29 cellular contexts compared by ENCODE assay signal in the genomic region with DNA sequence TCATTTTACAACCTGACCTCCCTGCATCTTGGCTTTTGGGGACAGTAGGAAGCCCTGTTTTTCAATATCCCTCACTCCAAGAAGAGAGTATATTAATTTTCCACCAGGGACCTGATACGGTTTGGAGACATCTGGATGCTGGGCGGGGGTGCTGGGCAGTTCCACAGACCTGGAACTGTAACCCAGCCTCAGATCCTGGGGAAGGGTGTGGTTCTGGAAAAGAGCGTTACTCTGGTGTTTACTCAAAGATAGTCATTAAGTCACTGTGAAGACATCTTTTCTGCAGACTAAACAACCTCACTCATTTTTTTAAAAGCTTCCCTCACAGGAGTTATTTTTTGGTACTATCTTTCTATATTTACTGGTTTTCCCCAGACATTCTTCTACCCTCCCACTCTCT.
DNase-seq lines count a peak whose midpoint lies in the region; ATAC-seq and TF ChIP-seq lines count a peak whose summit lies in the region.
"Had no signal": no experiment of that assay in that cellular context is flagged by ENCODE, and none has a peak within 500 bp of the region (broad histone marks: within the 10 kb centered on the region; RNA-seq: fewer than 3 reads in every experiment).

No MANE protein-coding gene starts in this region.

- H3K27me3 Mint-ChIP-seq in activated naive CD4-positive, alpha-beta T cell treated with anti-CD3 and anti-CD28 coated beads, Interleukin-2, amount 50 U/mL, for 24 hours: no peaks in the 10 kb centered on the region
- no peaks in the 10 kb centered on the region for H3K27me3 Mint-ChIP-seq in activated naive CD4-positive, alpha-beta T cell treated with anti-CD3 and anti-CD28 coated beads, Interleukin-2, amount 10 ng/mL, durations not matched to agents 7 days and 5 days
- no peaks in the 10 kb centered on the region for H3K27me3 Mint-ChIP-seq in activated T-helper 1 cell treated with anti-CD3 and anti-CD28 coated beads, Interleukin-12 subunit alpha, Interleukin-12 subunit beta, Interleukin-2, Interleukin-4 antibody, amounts not matched to agents 30 ng/mL and 10 ng/mL and 1 ng/mL, durations not matched to agents 14 hours and 24 hours and 36 hours (ENCODE audit: insufficient read depth)
- H3K27me3 Mint-ChIP-seq: activated CD4-positive, alpha-beta memory T cell treated with anti-CD3 and anti-CD28 coated beads, Interleukin-2, amount 10 ng/mL, durations not matched to agents 7 days and 5 days had no signal

- H3K27me3 ChIP-seq in subcutaneous abdominal adipose tissue (ENCODE audit: control insufficient read depth in 5 of 5, insufficient read depth in 4 of 5, low read length in 5 of 5): no peaks in the 10 kb centered on the region
- H3K27me3 ChIP-seq: BLaER1 treated with 17β-estradiol and CSF1 and Interleukin-3, amounts not matched to agents 10 nM and 100 nM; pancreas had no signal

- intact Hi-C loops in activated T-helper 1 cell treated with anti-CD3 and anti-CD28 coated beads, Interleukin-12 subunit alpha, Interleukin-12 subunit beta, Interleukin-2, Interleukin-4 antibody, amounts not matched to agents 30 ng/mL and 10 ng/mL and 1 ng/mL, durations not matched to agents 14 hours and 24 hours and 36 hours (cut with micrococcal nuclease): no loop called here

- peaks cover 25% of the 10 kb centered on the region for H3K36me3 Mint-ChIP-seq in activated naive CD4-positive, alpha-beta T cell treated with anti-CD3 and anti-CD28 coated beads, Interleukin-2, amount 50 U/mL, for 24 hours
- H3K36me3 Mint-ChIP-seq in activated naive CD4-positive, alpha-beta T cell treated with anti-CD3 and anti-CD28 coated beads, Interleukin-2, amount 10 ng/mL, durations not matched to agents 7 days and 5 days: peaks cover 69% of the 10 kb centered on the region
- H3K36me3 Mint-ChIP-seq in activated T-helper 1 cell treated with anti-CD3 and anti-CD28 coated beads, Interleukin-12 subunit alpha, Interleukin-12 subunit beta, Interleukin-2, Interleukin-4 antibody, amounts not matched to agents 30 ng/mL and 10 ng/mL and 1 ng/mL, durations not matched to agents 14 hours and 24 hours and 36 hours (ENCODE audit: low read depth): peaks cover 78% of the 10 kb centered on the region

- peaks cover 12 to 77% (median 42%) of the 10 kb centered on the region in 5 donors for H3K36me3 ChIP-seq in subcutaneous abdominal adipose tissue (ENCODE audit: control insufficient read depth in 5 of 5, insufficient read depth in 5 of 5, low read length in 5 of 5)
- H3K36me3 ChIP-seq: left ventricle myocardium inferior, pancreas had no signal

- peaks cover 0 to 13% (median 6%) of the 10 kb centered on the region in 5 donors for H3K4me1 ChIP-seq in subcutaneous abdominal adipose tissue (ENCODE audit: control insufficient read depth in 5 of 5, insufficient read depth in 5 of 5, low read length in 5 of 5)
- H3K4me1 ChIP-seq: left ventricle myocardium inferior, pancreas had no signal

- H3K27ac Mint-ChIP-seq in activated naive CD4-positive, alpha-beta T cell treated with anti-CD3 and anti-CD28 coated beads, Interleukin-2, amount 50 U/mL, for 24 hours: peak overlapping the region; percentile 59
- H3K27ac Mint-ChIP-seq in activated naive CD4-positive, alpha-beta T cell treated with anti-CD3 and anti-CD28 coated beads, Interleukin-2, amount 10 ng/mL, durations not matched to agents 7 days and 5 days: no peak overlapping the region
- H3K27ac Mint-ChIP-seq in activated T-helper 1 cell treated with anti-CD3 and anti-CD28 coated beads, Interleukin-12 subunit alpha, Interleukin-12 subunit beta, Interleukin-2, Interleukin-4 antibody, amounts not matched to agents 30 ng/mL and 10 ng/mL and 1 ng/mL, durations not matched to agents 14 hours and 24 hours and 36 hours: peak overlapping the region; percentile 59
- H3K27ac Mint-ChIP-seq: activated CD4-positive, alpha-beta memory T cell treated with anti-CD3 and anti-CD28 coated beads, Interleukin-2, amount 10 ng/mL, durations not matched to agents 7 days and 5 days; H9; nephron progenitor cell had no signal

- DNase-seq in activated naive CD4-positive, alpha-beta T cell treated with anti-CD3 and anti-CD28 coated beads, Interleukin-2, amount 10 ng/mL, durations not matched to agents 7 days and 5 days: no peak
- DNase-seq in activated T-helper 1 cell treated with anti-CD3 and anti-CD28 coated beads, Interleukin-12 subunit alpha, Interleukin-12 subunit beta, Interleukin-2, Interleukin-4 antibody, amounts not matched to agents 30 ng/mL and 10 ng/mL and 1 ng/mL, durations not matched to agents 14 hours and 24 hours and 36 hours (ENCODE audit: low spot score): no peak
- DNase-seq in fibroblast of villous mesenchyme (ENCODE audit: low read depth) (peak; percentile 72), AG08395 (ENCODE audit: low spot score) (no peak), retina (no peak)
- DNase-seq: activated CD4-positive, alpha-beta memory T cell treated with anti-CD3 and anti-CD28 coated beads, Interleukin-2, amount 10 ng/mL, durations not matched to agents 7 days and 5 days; activated CD4-positive, CD25-positive, alpha-beta regulatory T cell treated with anti-CD3 and anti-CD28 coated beads, Interleukin-2, amount 50 U/mL, for 72 hours; activated naive CD4-positive, alpha-beta T cell treated with Interleukin-2 at 50 U/mL for 16 hours; activated T-cell treated with anti-CD3 and anti-CD28 coated beads, Interleukin-2, amount 50 U/mL, for 1 hour; anterior cingulate cortex; DMS79; GDM1; H9; Kasumi-1; left ventricle myocardium inferior; MV-4-11; NCI-H146; NCI-H446 treated with DMSO at 0.1 percent for 48 hours; nephron progenitor cell; OCI-M1; pancreas; SK-N-SH; stimulated activated CD4-positive, alpha-beta T cell treated with anti-CD3 and anti-CD28 coated beads, Interleukin-2, amount 100 ng/mL, for 24 hours; trophoblast cell had no signal

- peaks cover 38% of the 10 kb centered on the region for H3K4me1 Mint-ChIP-seq in activated naive CD4-positive, alpha-beta T cell treated with anti-CD3 and anti-CD28 coated beads, Interleukin-2, amount 50 U/mL, for 24 hours
- H3K4me1 Mint-ChIP-seq in activated naive CD4-positive, alpha-beta T cell treated with anti-CD3 and anti-CD28 coated beads, Interleukin-2, amount 10 ng/mL, durations not matched to agents 7 days and 5 days: peaks cover 29% of the 10 kb centered on the region
- H3K4me1 Mint-ChIP-seq in activated T-helper 1 cell treated with anti-CD3 and anti-CD28 coated beads, Interleukin-12 subunit alpha, Interleukin-12 subunit beta, Interleukin-2, Interleukin-4 antibody, amounts not matched to agents 30 ng/mL and 10 ng/mL and 1 ng/mL, durations not matched to agents 14 hours and 24 hours and 36 hours (ENCODE audit: low read depth): peaks cover 38% of the 10 kb centered on the region
- H3K4me1 Mint-ChIP-seq: H9 had no signal

- H3K27ac ChIP-seq in subcutaneous abdominal adipose tissue (ENCODE audit: low read depth, low read length): peak overlapping the region; percentile 59
- H3K27ac ChIP-seq: BLaER1 treated with 17β-estradiol and CSF1 and Interleukin-3, amounts not matched to agents 10 nM and 100 nM; left ventricle myocardium inferior; pancreas had no signal

- ATAC-seq in HG02870 (IDR thresholded peaks at IDR 0.05; ENCODE audit: unreplicated experiment): no peak
- ATAC-seq: pancreas had no signal

- H3K9me3 ChIP-seq in subcutaneous abdominal adipose tissue (ENCODE audit: control insufficient read depth in 5 of 5, low read length in 5 of 5): no peaks in the 10 kb centered on the region
- H3K9me3 ChIP-seq: BLaER1 treated with 17β-estradiol and CSF1 and Interleukin-3, amounts not matched to agents 10 nM and 100 nM; left ventricle myocardium inferior; pancreas; SK-N-SH had no signal

- TF ChIP-seq CTCF in fibroblast of villous mesenchyme (IDR thresholded peaks at IDR 0.05; ENCODE audit: insufficient read depth, low read depth, low read length): no peak

- H3K4me3 Mint-ChIP-seq in activated naive CD4-positive, alpha-beta T cell treated with anti-CD3 and anti-CD28 coated beads, Interleukin-2, amount 50 U/mL, for 24 hours: no peak overlapping the region
- H3K4me3 Mint-ChIP-seq in activated naive CD4-positive, alpha-beta T cell treated with anti-CD3 and anti-CD28 coated beads, Interleukin-2, amount 10 ng/mL, durations not matched to agents 7 days and 5 days: no peak overlapping the region
- H3K4me3 Mint-ChIP-seq in activated T-helper 1 cell treated with anti-CD3 and anti-CD28 coated beads, Interleukin-12 subunit alpha, Interleukin-12 subunit beta, Interleukin-2, Interleukin-4 antibody, amounts not matched to agents 30 ng/mL and 10 ng/mL and 1 ng/mL, durations not matched to agents 14 hours and 24 hours and 36 hours: no peak overlapping the region
- H3K4me3 Mint-ChIP-seq: activated CD4-positive, alpha-beta memory T cell treated with anti-CD3 and anti-CD28 coated beads, Interleukin-2, amount 10 ng/mL, durations not matched to agents 7 days and 5 days; H9; nephron progenitor cell; T-helper 1 cell treated with Interleukin-12 subunit alpha and Interleukin-12 subunit beta and Interleukin-4 antibody, amounts not matched to agents 30 μg/mL and 1 μg/mL, for 36 hours had no signal

- H3K4me3 ChIP-seq in fibroblast of villous mesenchyme (ENCODE audit: low read depth, low read length) (no peak overlapping the region), subcutaneous abdominal adipose tissue (ENCODE audit: low read depth in 1 of 5, low read length in 5 of 5) (no peak overlapping the region)
- H3K4me3 ChIP-seq: BLaER1 treated with 17β-estradiol and CSF1 and Interleukin-3, amounts not matched to agents 10 nM and 100 nM; left ventricle myocardium inferior; pancreas had no signal

- H3K9me3 Mint-ChIP-seq in activated naive CD4-positive, alpha-beta T cell treated with anti-CD3 and anti-CD28 coated beads, Interleukin-2, amount 50 U/mL, for 24 hours: no peaks in the 10 kb centered on the region
- H3K9me3 Mint-ChIP-seq in activated naive CD4-positive, alpha-beta T cell treated with anti-CD3 and anti-CD28 coated beads, Interleukin-2, amount 10 ng/mL, durations not matched to agents 7 days and 5 days: no peaks in the 10 kb centered on the region
- no peaks in the 10 kb centered on the region for H3K9me3 Mint-ChIP-seq in activated T-helper 1 cell treated with anti-CD3 and anti-CD28 coated beads, Interleukin-12 subunit alpha, Interleukin-12 subunit beta, Interleukin-2, Interleukin-4 antibody, amounts not matched to agents 30 ng/mL and 10 ng/mL and 1 ng/mL, durations not matched to agents 14 hours and 24 hours and 36 hours
- H3K9me3 Mint-ChIP-seq: activated CD4-positive, alpha-beta memory T cell treated with anti-CD3 and anti-CD28 coated beads, Interleukin-2, amount 10 ng/mL, durations not matched to agents 7 days and 5 days; H9; nephron progenitor cell; T-helper 1 cell treated with Interleukin-12 subunit alpha and Interleukin-12 subunit beta and Interleukin-4 antibody, amounts not matched to agents 30 μg/mL and 1 μg/mL, for 36 hours had no signal

- CTCF ChIA-PET in activated naive CD4-positive, alpha-beta T cell treated with anti-CD3 and anti-CD28 coated beads, Interleukin-2, amount 10 ng/mL, durations not matched to agents 7 days and 5 days (lab: Charles Lee): no interaction called here

- no peak overlapping the region for H3K9ac ChIP-seq in subcutaneous abdominal adipose tissue (ENCODE audit: low read length in 5 of 5)
- H3K9ac ChIP-seq: BLaER1 treated with 17β-estradiol and CSF1 and Interleukin-3, amounts not matched to agents 10 nM and 100 nM; SK-N-SH had no signal
